13 cellular contexts compared by ENCODE assay signal in genomic region chr3:65979731-65980130, GRCh38. TPM values are rescaled to one million over a fixed set of nuclear protein-coding genes. Genes with fewer than 3 reads are reported as not detected.
DNase-seq lines count a peak whose midpoint lies in the region; ATAC-seq and TF ChIP-seq lines count a peak whose summit lies in the region.
"Had no signal": no experiment of that assay in that cellular context is flagged by ENCODE, and none has a peak within 500 bp of the region (broad histone marks: within the 10 kb centered on the region; RNA-seq: fewer than 3 reads in every experiment).

No MANE protein-coding gene starts in this region.

- no peak overlapping the region for H4K5ac ChIP-seq in IMR-90 (ENCODE audit: low read depth, low read length)

- H3K27me3 ChIP-seq in BJ (ENCODE audit: control insufficient read depth, insufficient read depth, low read length) (no peaks in the 10 kb centered on the region), IMR-90 (ENCODE audit: control insufficient read depth, insufficient read depth, low read length) (no peaks in the 10 kb centered on the region), neuronal stem cell (ENCODE audit: control insufficient read depth in 3 of 3, insufficient read depth in 3 of 3, low read depth in 1 of 3, low read length in 3 of 3) (no peaks in the 10 kb centered on the region)
- H3K27me3 ChIP-seq: esophagus muscularis mucosa, pancreas, SJSA1 had no signal

- H2BK5ac ChIP-seq in IMR-90 (ENCODE audit: low read depth, low read length, poor library complexity, severe bottlenecking) (peak overlapping the region; percentile 36), neuronal stem cell (ENCODE audit: low read length) (no peak overlapping the region)

- H3K27ac Mint-ChIP-seq in progenitor cell of endocrine pancreas = peak overlapping the region; percentile 35
- H3K27ac Mint-ChIP-seq: activated naive CD4-positive, alpha-beta T cell treated with anti-CD3 and anti-CD28 coated beads, Interleukin-2, amount 10 ng/mL, durations not matched to agents 7 days and 5 days had no signal

- peak overlapping the region in 1 of 2 experiments; percentile 4; a peak in 1 of 4 replicates for H4K8ac ChIP-seq in IMR-90 (ENCODE audit: low read depth in 2 of 2, low read length in 2 of 2)
- H4K8ac ChIP-seq in neuronal stem cell (ENCODE audit: low read depth, low read length) = no peak overlapping the region

- no TSS peak for BruUV-seq in IMR-90 (replicated peaks; lab: Mats Ljungman, UMichigan)

- H3K18ac ChIP-seq in IMR-90 (ENCODE audit: low read depth, low read length) = no peak overlapping the region
- H3K18ac ChIP-seq in neuronal stem cell (ENCODE audit: low read length) = no peak overlapping the region

- no peak for TF ChIP-seq RAD21 in IMR-90 (IDR thresholded peaks at IDR 0.05; ENCODE audit: low read length)

- H3K4ac ChIP-seq in IMR-90 (ENCODE audit: low read depth, low read length) = no peak overlapping the region; the same call in 1 of the 2 replicates
- H3K4ac ChIP-seq in neuronal stem cell (ENCODE audit: low read length) = no peak overlapping the region

- H4K91ac ChIP-seq in IMR-90 (ENCODE audit: insufficient read depth, low read depth, low read length) = no peak overlapping the region
- no peak overlapping the region for H4K91ac ChIP-seq in neuronal stem cell (ENCODE audit: low read depth, low read length, poor library complexity)

- no peak overlapping the region for H2BK15ac ChIP-seq in IMR-90 (ENCODE audit: low read depth, low read length)
- no peak overlapping the region for H2BK15ac ChIP-seq in neuronal stem cell (ENCODE audit: low read length)

- H3K9me3 ChIP-seq in IMR-90 (ENCODE audit: control insufficient read depth, insufficient read depth, low read length) (no peaks in the 10 kb centered on the region), neuronal stem cell (replicated peaks in 1 of 2; ENCODE audit: control insufficient read depth in 2 of 2, insufficient read depth in 1 of 2, low read depth in 1 of 2, low read length in 2 of 2) (no peaks in the 10 kb centered on the region)
- H3K9me3 ChIP-seq: esophagus muscularis mucosa, pancreas, SJSA1 had no signal

- H3K9ac ChIP-seq in IMR-90 (ENCODE audit: low read depth, low read length) = no peak overlapping the region
- no peak overlapping the region for H3K9ac ChIP-seq in neuronal stem cell (ENCODE audit: low read depth, low read length, poor library complexity)

- H2AK9ac ChIP-seq in IMR-90 (replicated peaks; ENCODE audit: low read depth, low read length, poor library complexity) = peak overlapping the region; percentile 18

- H3K4me3 ChIP-seq in BJ (ENCODE audit: low read depth, low read length) = no peak overlapping the region
- no peak overlapping the region for H3K4me3 ChIP-seq in IMR-90 (ENCODE audit: insufficient read depth, low read depth, low read length)
- H3K4me3 ChIP-seq in neuronal stem cell (ENCODE audit: low read length in 2 of 2) = no peak overlapping the region
- H3K4me3 ChIP-seq: esophagus muscularis mucosa, pancreas, SJSA1 had no signal

- no peaks in the 10 kb centered on the region for H3K9me3 Mint-ChIP-seq in progenitor cell of endocrine pancreas (ENCODE audit: low read depth)
- H3K9me3 Mint-ChIP-seq: activated naive CD4-positive, alpha-beta T cell treated with anti-CD3 and anti-CD28 coated beads, Interleukin-2, amount 10 ng/mL, durations not matched to agents 7 days and 5 days had no signal

- DNase-seq in BJ (ENCODE audit: low read depth) (peak; percentile 41), IMR-90 (peak; percentile 75), fibroblast of gingiva (ENCODE audit: low read depth) (peak; percentile 54), progenitor cell of endocrine pancreas (ENCODE audit: low spot score, unreplicated experiment) (no peak), NOMO-1 treated with DMSO at 0.1 percent for 48 hours (lab: John Stamatoyannopoulos, UW; ENCODE audit: unreplicated experiment) (no peak), COLO829 (ENCODE audit: low spot score) (no peak), neuronal stem cell (ENCODE audit: low spot score) (no peak)
- no peak for DNase-seq in activated CD4-positive, alpha-beta T cell treated with anti-CD3 and anti-CD28 coated beads for 4 hours
- DNase-seq: activated naive CD4-positive, alpha-beta T cell treated with anti-CD3 and anti-CD28 coated beads, Interleukin-2, amount 10 ng/mL, durations not matched to agents 7 days and 5 days; NCI-H2029; pancreas had no signal

- no peak for TF ChIP-seq POLR2A in IMR-90 (IDR thresholded peaks at IDR 0.05; ENCODE audit: low read depth, low read length)

- no peak overlapping the region for H2BK120ac ChIP-seq in IMR-90 (ENCODE audit: low read depth, low read length)
- H2BK120ac ChIP-seq in neuronal stem cell (ENCODE audit: low read depth, low read length) = no peak overlapping the region

- no peak overlapping the region for H3K27ac ChIP-seq in IMR-90 (ENCODE audit: insufficient read depth, low read length)
- no peak overlapping the region for H3K27ac ChIP-seq in neuronal stem cell (replicated peaks; ENCODE audit: low read length)
- H3K27ac ChIP-seq: SJSA1 had no signal

- no peak overlapping the region for H3K4me3 Mint-ChIP-seq in progenitor cell of endocrine pancreas (ENCODE audit: low read depth)
- H3K4me3 Mint-ChIP-seq: activated naive CD4-positive, alpha-beta T cell treated with anti-CD3 and anti-CD28 coated beads, Interleukin-2, amount 10 ng/mL, durations not matched to agents 7 days and 5 days had no signal

- POLR2A ChIA-PET in BJ (lab: Charles Lee) = no interaction called here
- POLR2A ChIA-PET in IMR-90 (lab: Charles Lee; ENCODE audit: unreplicated experiment) = no interaction called here

- H3K36me3 ChIP-seq in BJ (ENCODE audit: control insufficient read depth, insufficient read depth, low read length) (no peaks in the 10 kb centered on the region), IMR-90 (ENCODE audit: control insufficient read depth, insufficient read depth, low read length) (no peaks in the 10 kb centered on the region), neuronal stem cell (replicated peaks in 1 of 2; ENCODE audit: control insufficient read depth in 2 of 2, insufficient read depth in 2 of 2, low read length in 2 of 2) (no peaks in the 10 kb centered on the region)
- H3K36me3 ChIP-seq: esophagus muscularis mucosa, pancreas, SJSA1 had no signal

- H2AFZ ChIP-seq in IMR-90 (replicated peaks; ENCODE audit: low read length, poor library complexity) = no peak overlapping the region
- no peak overlapping the region for H2AFZ ChIP-seq in neuronal stem cell (ENCODE audit: low read length)

- CTCF ChIA-PET in BJ (lab: Yijun Ruan, JAX) (no interaction called here), IMR-90 (lab: Yijun Ruan, JAX) (no interaction called here)

- H3K4me2 ChIP-seq in IMR-90 (ENCODE audit: low read depth, low read length) (no peak overlapping the region), neuronal stem cell (ENCODE audit: insufficient read depth, low read length, poor library complexity, severe bottlenecking) (no peak overlapping the region)

- peaks cover 10% of the 10 kb centered on the region for H3K4me1 Mint-ChIP-seq in progenitor cell of endocrine pancreas (ENCODE audit: low read depth)
- H3K4me1 Mint-ChIP-seq: activated naive CD4-positive, alpha-beta T cell treated with anti-CD3 and anti-CD28 coated beads, Interleukin-2, amount 10 ng/mL, durations not matched to agents 7 days and 5 days had no signal

- H3K79me1 ChIP-seq in IMR-90 (ENCODE audit: low read depth in 1 of 2, low read length in 2 of 2) = peaks cover 10 to 48% of the 10 kb centered on the region in 2 experiments
- H3K79me1 ChIP-seq in neuronal stem cell (ENCODE audit: low read depth, low read length) = no peaks in the 10 kb centered on the region

- intact Hi-C loops in IMR-90 (cut with micrococcal nuclease) = no loop called here

- peaks cover 11% of the 10 kb centered on the region; the same call in 1 of the 2 replicates for H3K9me1 ChIP-seq in IMR-90 (ENCODE audit: insufficient read depth, low read length)

- H2BK20ac ChIP-seq in IMR-90 (ENCODE audit: low read depth, low read length) = 0 out of 2 replicates have a peak overlapping the region, but pooled peaks have one; percentile 21

- H3K14ac ChIP-seq in IMR-90 (replicated peaks; ENCODE audit: low read depth, low read length) (0 out of 2 replicates have a peak overlapping the region, but pooled peaks have one; percentile 7), neuronal stem cell (ENCODE audit: low read length) (no peak overlapping the region)

- 76% methylated on average over 4 of the region's 4 CpGs; no CpG with 5 or more reads in 1 of the 2 experiments for WGBS in IMR-90 (ENCODE audit: extremely low coverage in 2 of 2, insufficient read length in 1 of 2), 2 experiments
- WGBS in neuronal stem cell (ENCODE audit: extremely low coverage in 2 of 2, insufficient read length in 2 of 2, insufficient replicate concordance in 1 of 2), 2 donors = no CpG with 5 or more reads among the region's 4 CpGs

- peaks cover 9% of the 10 kb centered on the region for H3K36me3 Mint-ChIP-seq in progenitor cell of endocrine pancreas (ENCODE audit: insufficient read depth)
- H3K36me3 Mint-ChIP-seq: activated naive CD4-positive, alpha-beta T cell treated with anti-CD3 and anti-CD28 coated beads, Interleukin-2, amount 10 ng/mL, durations not matched to agents 7 days and 5 days had no signal

- H3K4me1 ChIP-seq in IMR-90 (ENCODE audit: control insufficient read depth, insufficient read depth, low read length) (peaks cover 6% of the 10 kb centered on the region), neuronal stem cell (ENCODE audit: control insufficient read depth in 2 of 2, insufficient read depth in 1 of 2, low read depth in 1 of 2, low read length in 2 of 2) (peaks cover 2 to 4% of the 10 kb centered on the region in 2 donors)
- H3K4me1 ChIP-seq: pancreas, SJSA1 had no signal

- H3K56ac ChIP-seq in IMR-90 (ENCODE audit: extremely low read depth, insufficient read depth, low read length) = no peak overlapping the region

- TF ChIP-seq CTCF in BJ (IDR thresholded peaks at IDR 0.05; ENCODE audit: insufficient read depth, low read depth, low read length) = no peak
- no peak for TF ChIP-seq CTCF in IMR-90 (conservative IDR thresholded peaks at IDR 0.05; ENCODE audit: low read depth, low read length)
- no peak for TF ChIP-seq CTCF in progenitor cell of endocrine pancreas (IDR thresholded peaks at IDR 0.05; ENCODE audit: unreplicated experiment)

- H3K23ac ChIP-seq in IMR-90 (ENCODE audit: low read depth, low read length) = 0 out of 2 replicates have a peak overlapping the region, but pooled peaks have one; percentile 26
- H3K23ac ChIP-seq in neuronal stem cell (ENCODE audit: low read depth, low read length, poor library complexity) = no peak overlapping the region

- in situ Hi-C loops in IMR-90 (cut with MboI; ENCODE audit: low sequenced_read_pairs) = no loop called here

- ATAC-seq in IMR-90 (ENCODE audit: low read depth) = peak; percentile 64

- no peak overlapping the region for H2BK12ac ChIP-seq in neuronal stem cell (ENCODE audit: low read length)

- no peak overlapping the region for H2AK5ac ChIP-seq in IMR-90 (ENCODE audit: low read depth, low read length)
- H2AK5ac ChIP-seq in neuronal stem cell (ENCODE audit: low read depth, low read length) = no peak overlapping the region

- dilution Hi-C loops in IMR-90 (cut with HindIII; ENCODE audit: low sequenced_read_pairs, unreplicated experiment) = no loop called here

- no peaks in the 10 kb centered on the region for H4K20me1 ChIP-seq in IMR-90 (ENCODE audit: insufficient read depth, low read length)

- no peaks in the 10 kb centered on the region for H3K27me3 Mint-ChIP-seq in progenitor cell of endocrine pancreas
- H3K27me3 Mint-ChIP-seq: activated naive CD4-positive, alpha-beta T cell treated with anti-CD3 and anti-CD28 coated beads, Interleukin-2, amount 10 ng/mL, durations not matched to agents 7 days and 5 days had no signal

RNA-seq across cellular contexts. Expression of gene MAGI1, which starts 59.0 kb away (rescaled TPM):
- polyA plus RNA-seq in BJ (2011; rRNA removed) (14.4 and 15.2 TPM in 2 replicates), IMR-90 (2012; rRNA removed) (14.4 and 14.5 TPM in 2 replicates)
- 24.5 and 31.1 TPM in 2 replicates for polyA minus RNA-seq in BJ (2011; rRNA and poly(A)+ RNA removed)
- total RNA-seq in IMR-90 (2012; rRNA removed) (24.2 and 26.4 TPM in 2 replicates), progenitor cell of endocrine pancreas (142 and 150 TPM in 2 replicates)
- 6.6 and 8.8 TPM in 2 replicates for polyA plus RNA-seq in IMR-90 (2012; cell fraction: cytosol; rRNA removed)
- polyA plus RNA-seq in IMR-90 (2012; cell fraction: nucleus; rRNA removed; ENCODE audit: low replicate concordance) = 20.8 and 44.3 TPM in 2 replicates
- polyA plus RNA-seq in neuronal stem cell (2013, experiment 1 of 2) = 17.7 TPM
- polyA plus RNA-seq in neuronal stem cell (2013, experiment 2 of 2) = 18.1 TPM

Comparison
In these comparisons a context has a peak if more than half of its experiments do, and no peak if none do; other contexts are left out.
1. DNase-seq: peak in BJ (single experiment), IMR-90 (single experiment) and fibroblast of gingiva (single experiment); none in progenitor cell of endocrine pancreas (single experiment), NOMO-1 treated with DMSO at 0.1 percent for 48 hours (single experiment), activated CD4-positive, alpha-beta T cell treated with anti-CD3 and anti-CD28 coated beads for 4 hours (0 of 2), COLO829 (single experiment) and neuronal stem cell (single experiment).